ENCODE assay signal across 16 cellular contexts in the genomic region with DNA sequence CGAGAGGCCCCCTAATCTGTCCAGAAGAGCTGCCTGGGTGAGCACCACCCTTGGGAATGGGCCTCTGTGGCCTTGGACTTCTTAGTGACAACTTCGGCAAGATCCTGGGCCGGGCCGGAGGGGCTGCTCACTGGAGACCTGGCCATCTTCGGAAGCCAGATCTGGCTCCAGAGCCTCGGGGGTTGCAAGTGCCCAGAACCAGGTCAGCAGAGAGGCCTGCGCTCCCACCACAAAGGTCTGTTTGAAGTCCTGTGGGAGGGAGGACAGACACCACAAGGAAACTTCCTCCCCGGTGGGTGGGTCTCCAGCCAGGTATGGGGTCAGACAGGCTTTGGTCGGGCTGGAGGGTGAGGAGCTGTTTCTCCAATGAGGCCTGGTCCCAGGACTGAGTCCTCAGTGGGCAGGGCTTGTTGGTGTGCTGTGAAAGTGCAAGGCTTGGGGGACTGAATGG.
DNase-seq lines count a peak whose midpoint lies in the region; ATAC-seq and TF ChIP-seq lines count a peak whose summit lies in the region.
"Had no signal": no experiment of that assay in that cellular context is flagged by ENCODE, and none has a peak within 500 bp of the region (broad histone marks: within the 10 kb centered on the region; RNA-seq: fewer than 3 reads in every experiment).

No MANE protein-coding gene starts in this region.

- no peaks in the 10 kb centered on the region for H3K9me3 Mint-ChIP-seq in progenitor cell of endocrine pancreas (ENCODE audit: low read depth)
- no peaks in the 10 kb centered on the region for H3K9me3 Mint-ChIP-seq in activated T-helper 17 cell treated with anti-CD3 and anti-CD28 coated beads, Interleukin-2, amount 50 U/mL, for 72 hours
- H3K9me3 Mint-ChIP-seq: activated T-helper 2 cell treated with anti-CD3 and anti-CD28 coated beads, Interferon-gamma antibody, Interleukin-2, Interleukin-4, amounts not matched to agents 10 μg/mL and 5 μg/mL and 100 μg/mL, durations not matched to agents 14 hours and 24 hours and 36 hours; naive thymus-derived CD8-positive, alpha-beta T cell; stimulated activated naive CD8-positive, alpha-beta T cell treated with anti-CD3 and anti-CD28 coated beads, Interleukin-15, Interleukin-2, amounts not matched to agents 100 ng/mL and 50 ng/mL, for 24 hours; T-helper 2 cell treated with Interferon-gamma antibody and Interleukin-4, amounts not matched to agents 5 μg/mL and 100 μg/mL, for 36 hours had no signal

- no peaks in the 10 kb centered on the region for H3K27me3 Mint-ChIP-seq in progenitor cell of endocrine pancreas
- peaks cover 37% of the 10 kb centered on the region for H3K27me3 Mint-ChIP-seq in activated T-helper 17 cell treated with anti-CD3 and anti-CD28 coated beads, Interleukin-2, amount 50 U/mL, for 72 hours

- no peak overlapping the region for H3K4me3 ChIP-seq in left ventricle myocardium inferior
- H3K4me3 ChIP-seq in esophagus squamous epithelium: peak overlapping the region in 1 of 4 donors; percentile 3
- H3K4me3 ChIP-seq in uterus: no peak overlapping the region

- no peak for DNase-seq in left ventricle myocardium inferior
- DNase-seq in Right ventricle myocardium inferior (ENCODE audit: missing footprints): no peak
- DNase-seq in esophagus squamous epithelium (lab: John Stamatoyannopoulos, UW): no peak
- no peak for DNase-seq in progenitor cell of endocrine pancreas (ENCODE audit: low spot score, unreplicated experiment)
- DNase-seq in uterus: no peak
- no peak for DNase-seq in activated CD4-positive, alpha-beta T cell treated with anti-CD3 and anti-CD28 coated beads for 1 hour
- DNase-seq: effector CD8-positive, alpha-beta T cell; foreskin melanocyte; naive thymus-derived CD8-positive, alpha-beta T cell; NCI-H1092 treated with DMSO at 0.1 percent for 48 hours; RPMI8226 had no signal

- H3K27me3 ChIP-seq in left ventricle myocardium inferior (ENCODE audit: low read depth) (no peaks in the 10 kb centered on the region), esophagus squamous epithelium (no peaks in the 10 kb centered on the region), uterus (no peaks in the 10 kb centered on the region)

- no peak overlapping the region for H3K4me3 Mint-ChIP-seq in progenitor cell of endocrine pancreas (ENCODE audit: low read depth)
- H3K4me3 Mint-ChIP-seq in activated T-helper 17 cell treated with anti-CD3 and anti-CD28 coated beads, Interleukin-2, amount 50 U/mL, for 72 hours: no peak overlapping the region
- H3K4me3 Mint-ChIP-seq: T-helper 2 cell treated with Interferon-gamma antibody and Interleukin-4, amounts not matched to agents 5 μg/mL and 100 μg/mL, for 36 hours had no signal

- peaks cover 95% of the 10 kb centered on the region for H3K4me1 ChIP-seq in left ventricle myocardium inferior
- H3K4me1 ChIP-seq in esophagus squamous epithelium: peaks cover 42 to 96% (median 65%) of the 10 kb centered on the region in 3 donors
- H3K4me1 ChIP-seq in uterus: peaks cover 12 to 19% of the 10 kb centered on the region in 2 donors

- TF ChIP-seq CTCF in left ventricle myocardium inferior (IDR thresholded peaks at IDR 0.05; ENCODE audit: borderline replicate concordance) (no peak), esophagus squamous epithelium (IDR thresholded peaks at IDR 0.05) (no peak), progenitor cell of endocrine pancreas (IDR thresholded peaks at IDR 0.05; ENCODE audit: unreplicated experiment) (no peak), uterus (IDR thresholded peaks at IDR 0.05) (no peak)

- ATAC-seq in Right ventricle myocardium inferior (no peak), HG03280 (IDR thresholded peaks at IDR 0.05; ENCODE audit: unreplicated experiment) (no peak)
- no peak for ATAC-seq in activated T-helper 17 cell treated with anti-CD3 and anti-CD28 coated beads, Interleukin-2, amount 50 U/mL, for 72 hours (replicated peaks)
- ATAC-seq: naive thymus-derived CD8-positive, alpha-beta T cell had no signal

- H3K4me1 Mint-ChIP-seq in progenitor cell of endocrine pancreas (ENCODE audit: low read depth): peaks cover 46% of the 10 kb centered on the region
- no peaks in the 10 kb centered on the region for H3K4me1 Mint-ChIP-seq in activated T-helper 17 cell treated with anti-CD3 and anti-CD28 coated beads, Interleukin-2, amount 50 U/mL, for 72 hours

- no CpG with 5 or more reads among the region's 9 CpGs for WGBS in esophagus squamous epithelium, 2 donors

- H3K36me3 ChIP-seq in left ventricle myocardium inferior (no peaks in the 10 kb centered on the region), esophagus squamous epithelium (peaks cover 0 to 6% (median 0%) of the 10 kb centered on the region in 3 donors), uterus (no peaks in the 10 kb centered on the region)

- no peaks in the 10 kb centered on the region for H3K36me3 Mint-ChIP-seq in progenitor cell of endocrine pancreas (ENCODE audit: insufficient read depth)
- H3K36me3 Mint-ChIP-seq in activated T-helper 17 cell treated with anti-CD3 and anti-CD28 coated beads, Interleukin-2, amount 50 U/mL, for 72 hours (ENCODE audit: low read depth): no peaks in the 10 kb centered on the region
- H3K36me3 Mint-ChIP-seq: naive thymus-derived CD8-positive, alpha-beta T cell had no signal

- intact Hi-C loops in left ventricle myocardium inferior (cut with micrococcal nuclease): no loop called here
- intact Hi-C loops in Right ventricle myocardium inferior (cut with DNase I): no loop called here
- intact Hi-C loops in esophagus squamous epithelium (cut with DNase I): no loop called here
- intact Hi-C loops in uterus (cut with DNase I; ENCODE audit: low total_unique reads): no loop called here

- H3K27ac ChIP-seq in left ventricle myocardium inferior (replicated peaks) (peak overlapping the region; percentile 99), esophagus squamous epithelium (peak overlapping the region; percentile 55 to 89 (median 82)), uterus (peak overlapping the region; percentile 85 to 89)

- no peak for TF ChIP-seq POLR2A in esophagus squamous epithelium (IDR thresholded peaks at IDR 0.05)
- no peak for TF ChIP-seq POLR2A in uterus (IDR thresholded peaks at IDR 0.05)

- H3K27ac Mint-ChIP-seq in progenitor cell of endocrine pancreas: peak overlapping the region; percentile 38
- H3K27ac Mint-ChIP-seq in activated T-helper 17 cell treated with anti-CD3 and anti-CD28 coated beads, Interleukin-2, amount 50 U/mL, for 72 hours: no peak overlapping the region
- H3K27ac Mint-ChIP-seq: activated T-helper 2 cell treated with anti-CD3 and anti-CD28 coated beads, Interferon-gamma antibody, Interleukin-2, Interleukin-4, amounts not matched to agents 10 μg/mL and 5 μg/mL and 100 μg/mL, durations not matched to agents 14 hours and 24 hours and 36 hours; stimulated activated naive CD8-positive, alpha-beta T cell treated with anti-CD3 and anti-CD28 coated beads, Interleukin-15, Interleukin-2, amounts not matched to agents 100 ng/mL and 50 ng/mL, for 24 hours; T-helper 2 cell treated with Interferon-gamma antibody and Interleukin-4, amounts not matched to agents 5 μg/mL and 100 μg/mL, for 36 hours had no signal

- H3K9me3 ChIP-seq in left ventricle myocardium inferior (replicated peaks): no peaks in the 10 kb centered on the region
- no peaks in the 10 kb centered on the region for H3K9me3 ChIP-seq in esophagus squamous epithelium
- no peaks in the 10 kb centered on the region for H3K9me3 ChIP-seq in uterus
